In the genomic region with DNA sequence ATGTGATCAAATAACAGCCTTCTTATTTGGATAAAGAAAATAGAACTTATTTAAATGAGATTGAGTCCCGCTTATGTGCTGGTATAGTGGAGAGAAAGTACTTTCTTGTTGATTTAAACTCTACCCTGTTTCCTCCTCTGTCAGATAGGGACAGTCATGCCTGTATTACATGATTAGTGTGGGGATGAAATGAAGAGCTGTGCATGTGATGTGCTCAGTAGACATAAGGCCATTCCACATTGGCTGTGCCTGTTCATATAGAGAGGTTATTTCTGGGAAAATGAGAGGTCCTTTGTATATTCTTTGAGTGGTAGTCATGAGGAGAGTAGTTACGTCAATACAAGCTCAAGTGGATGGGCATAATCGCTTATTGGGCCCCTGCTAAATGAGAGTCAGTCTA, we compare ENCODE assay signal across 22 cellular contexts.
"Had no signal": no experiment of that assay in that cellular context is flagged by ENCODE, and none has a peak within 500 bp of the region (broad histone marks: within the 10 kb centered on the region; RNA-seq: fewer than 3 reads in every experiment).

No MANE protein-coding gene starts in this region.

- H3K36me3 ChIP-seq: cardiac muscle cell, left lung, prostate gland, thoracic aorta had no signal

- H3K4me2 ChIP-seq: hepatocyte had no signal

- H3K27me3 ChIP-seq: foreskin keratinocyte, hepatocyte, left lung had no signal

- DNase-seq: activated CD4-positive, alpha-beta memory T cell treated with anti-CD3 and anti-CD28 coated beads, Interleukin-2, amount 10 ng/mL, durations not matched to agents 7 days and 5 days; activated CD4-positive, alpha-beta T cell treated with anti-CD3 and anti-CD28 coated beads, Interleukin-2, amount 10 ng/mL, durations not matched to agents 24 days and 14 days; activated effector memory CD4-positive, alpha-beta T cell treated with Interleukin-2 at 50 U/mL for 16 hours; activated naive CD4-positive, alpha-beta T cell treated with anti-CD3 and anti-CD28 coated beads for 36 hours; activated naive CD8-positive, alpha-beta T cell treated with anti-CD3 and anti-CD28 coated beads, Interleukin-2, amount 10 ng/mL, durations not matched to agents 7 days and 5 days; activated T-cell treated with anti-CD3 and anti-CD28 coated beads, Interleukin-2, amount 50 U/mL, for 72 hours; amniotic stem cell; cortex of kidney; foreskin keratinocyte; glutamatergic neuron; immature natural killer cell; mammary epithelial cell; naive thymus-derived CD8-positive, alpha-beta T cell; stimulated activated CD4-positive, alpha-beta T cell treated with anti-CD3 and anti-CD28 coated beads, Interleukin-2, amount 100 ng/mL, for 48 hours; stimulated activated CD8-positive, alpha-beta memory T cell treated with anti-CD3 and anti-CD28 coated beads, Interleukin-4, amount 100 ng/mL, for 48 hours; stimulated activated naive CD4-positive, alpha-beta T cell had no signal

- H2AFZ ChIP-seq: hepatocyte had no signal

- H3K4me3 ChIP-seq: cardiac muscle cell, hepatocyte, left lung, prostate gland, thoracic aorta had no signal

- H3K27ac ChIP-seq: cardiac muscle cell, foreskin keratinocyte, hepatocyte, prostate gland, VCaP had no signal

- H3K79me2 ChIP-seq: hepatocyte had no signal

- H3K4me1 ChIP-seq: prostate gland had no signal

- H3K9me3 ChIP-seq: left lung, prostate gland, thoracic aorta had no signal
